8 cellular contexts compared by ENCODE assay signal in the genomic region with DNA sequence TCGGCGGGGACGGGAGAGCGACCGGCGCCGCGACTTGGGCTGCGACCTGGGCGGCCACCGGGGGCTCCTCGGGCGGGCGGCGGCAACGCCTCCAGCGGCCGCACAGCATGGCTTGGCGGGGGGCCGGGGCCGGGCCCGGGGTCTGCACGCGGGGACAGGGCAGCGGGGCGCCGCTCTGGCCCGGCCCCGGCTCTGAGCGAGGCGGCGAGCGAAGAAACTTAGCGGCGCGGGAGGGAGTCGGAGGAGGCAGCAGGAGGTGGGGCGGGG. TPM values are rescaled to one million over a fixed set of nuclear protein-coding genes. Genes with fewer than 3 reads are reported as not detected.
DNase-seq lines count a peak whose midpoint lies in the region; ATAC-seq and TF ChIP-seq lines count a peak whose summit lies in the region.

A gene with protein sequence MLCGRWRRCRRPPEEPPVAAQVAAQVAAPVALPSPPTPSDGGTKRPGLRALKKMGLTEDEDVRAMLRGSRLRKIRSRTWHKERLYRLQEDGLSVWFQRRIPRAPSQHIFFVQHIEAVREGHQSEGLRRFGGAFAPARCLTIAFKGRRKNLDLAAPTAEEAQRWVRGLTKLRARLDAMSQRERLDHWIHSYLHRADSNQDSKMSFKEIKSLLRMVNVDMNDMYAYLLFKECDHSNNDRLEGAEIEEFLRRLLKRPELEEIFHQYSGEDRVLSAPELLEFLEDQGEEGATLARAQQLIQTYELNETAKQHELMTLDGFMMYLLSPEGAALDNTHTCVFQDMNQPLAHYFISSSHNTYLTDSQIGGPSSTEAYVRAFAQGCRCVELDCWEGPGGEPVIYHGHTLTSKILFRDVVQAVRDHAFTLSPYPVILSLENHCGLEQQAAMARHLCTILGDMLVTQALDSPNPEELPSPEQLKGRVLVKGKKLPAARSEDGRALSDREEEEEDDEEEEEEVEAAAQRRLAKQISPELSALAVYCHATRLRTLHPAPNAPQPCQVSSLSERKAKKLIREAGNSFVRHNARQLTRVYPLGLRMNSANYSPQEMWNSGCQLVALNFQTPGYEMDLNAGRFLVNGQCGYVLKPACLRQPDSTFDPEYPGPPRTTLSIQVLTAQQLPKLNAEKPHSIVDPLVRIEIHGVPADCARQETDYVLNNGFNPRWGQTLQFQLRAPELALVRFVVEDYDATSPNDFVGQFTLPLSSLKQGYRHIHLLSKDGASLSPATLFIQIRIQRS (minus strand): TSS at position 214 of the 267 bp plus-strand sequence. CDS start 105 bp downstream, at position 109.

- H3K27me3 Mint-ChIP-seq in CD4-positive, CD25-positive, alpha-beta regulatory T cell, result peaks cover 14% of the 10 kb centered on the region
- H3K27me3 Mint-ChIP-seq in dendritic cell treated with granulocyte-macrophage colony-stimulating factor and Interleukin-4, amounts not matched to agents 40 ng/mL and 50 ng/mL, for 4 days, result peaks cover 17% of the 10 kb centered on the region
- H3K27me3 Mint-ChIP-seq in mesothelial cell of epicardium (ENCODE audit: low read depth), result no peaks in the 10 kb centered on the region

- no peak for TF ChIP-seq POLR2A in uterus (IDR thresholded peaks at IDR 0.05)

- H3K4me3 ChIP-seq in CD4-positive, CD25-positive, alpha-beta regulatory T cell (ENCODE audit: low read depth, low read length), result peak within 1 kb of the TSS; percentile 57
- H3K4me3 ChIP-seq in MM.1S (ENCODE audit: low read length) (peak within 1 kb of the TSS; percentile 97), uterus (peak within 1 kb of the TSS; percentile 89 to 99)

- H4K20me1 ChIP-seq in MM.1S (ENCODE audit: insufficient read depth, low read length), result no peaks in the 10 kb centered on the region

- no peaks in the 10 kb centered on the region for H3K9me3 ChIP-seq in CD4-positive, CD25-positive, alpha-beta regulatory T cell (ENCODE audit: control insufficient read depth in 2 of 2, low read length in 2 of 2)
- H3K9me3 ChIP-seq in MM.1S (replicated peaks; ENCODE audit: insufficient read depth, low read length) (no peaks in the 10 kb centered on the region), uterus (no peaks in the 10 kb centered on the region)

- peak within 1 kb of the TSS; percentile 93 to 98 (median 94) for H3K4me3 Mint-ChIP-seq in CD4-positive, CD25-positive, alpha-beta regulatory T cell
- H3K4me3 Mint-ChIP-seq in dendritic cell treated with granulocyte-macrophage colony-stimulating factor and Interleukin-4, amounts not matched to agents 40 ng/mL and 50 ng/mL, for 4 days, result peak within 1 kb of the TSS; percentile 84
- H3K4me3 Mint-ChIP-seq in mesothelial cell of epicardium, result peak within 1 kb of the TSS; percentile 81

- TF ChIP-seq CTCF in MM.1S (IDR thresholded peaks at IDR 0.05; ENCODE audit: low read length) (no peak), mesothelial cell of epicardium (IDR thresholded peaks at IDR 0.05; ENCODE audit: unreplicated experiment) (no peak), uterus (IDR thresholded peaks at IDR 0.05) (no peak)

- H3K36me3 Mint-ChIP-seq in CD4-positive, CD25-positive, alpha-beta regulatory T cell, result no peaks in the 10 kb centered on the region
- peaks cover 4% of the 10 kb centered on the region for H3K36me3 Mint-ChIP-seq in dendritic cell treated with granulocyte-macrophage colony-stimulating factor and Interleukin-4, amounts not matched to agents 40 ng/mL and 50 ng/mL, for 4 days (ENCODE audit: low read depth)
- H3K36me3 Mint-ChIP-seq in mesothelial cell of epicardium, result no peaks in the 10 kb centered on the region

- peak within 1 kb of the TSS in 2 of 3 donors; percentile 94 to 95 for H3K27ac Mint-ChIP-seq in CD4-positive, CD25-positive, alpha-beta regulatory T cell
- peak within 1 kb of the TSS; percentile 72 for H3K27ac Mint-ChIP-seq in dendritic cell treated with granulocyte-macrophage colony-stimulating factor and Interleukin-4, amounts not matched to agents 40 ng/mL and 50 ng/mL, for 4 days
- H3K27ac Mint-ChIP-seq in mesothelial cell of epicardium, result peak within 1 kb of the TSS; percentile 92

- no peaks in the 10 kb centered on the region for H3K36me3 ChIP-seq in CD4-positive, CD25-positive, alpha-beta regulatory T cell (ENCODE audit: control insufficient read depth, insufficient read depth, low read length)
- H3K36me3 ChIP-seq in MM.1S (replicated peaks; ENCODE audit: insufficient read depth, low read length) (no peaks in the 10 kb centered on the region), uterus (no peaks in the 10 kb centered on the region)

- peak within 1 kb of the TSS; percentile 99 for H2AFZ ChIP-seq in MM.1S (ENCODE audit: low read length)

- H3K9me2 ChIP-seq in MM.1S (replicated peaks; ENCODE audit: insufficient read depth, low read length), result no peaks in the 10 kb centered on the region

- peaks cover 22% of the 10 kb centered on the region for H3K4me1 ChIP-seq in CD4-positive, CD25-positive, alpha-beta regulatory T cell (ENCODE audit: control insufficient read depth, insufficient read depth, low read length, poor library complexity, severe bottlenecking)
- H3K4me1 ChIP-seq in MM.1S (ENCODE audit: low read length) (peaks cover 10% of the 10 kb centered on the region), uterus (peaks cover 13 to 20% of the 10 kb centered on the region in 2 donors)

- H3K9me3 Mint-ChIP-seq in CD4-positive, CD25-positive, alpha-beta regulatory T cell, result peaks cover 0 to 1% (median 0%) of the 10 kb centered on the region in 7 donors
- no peaks in the 10 kb centered on the region for H3K9me3 Mint-ChIP-seq in dendritic cell treated with granulocyte-macrophage colony-stimulating factor and Interleukin-4, amounts not matched to agents 40 ng/mL and 50 ng/mL, for 4 days
- H3K9me3 Mint-ChIP-seq in mesothelial cell of epicardium, result no peaks in the 10 kb centered on the region

- H3K27ac ChIP-seq in CD4-positive, CD25-positive, alpha-beta regulatory T cell (ENCODE audit: insufficient read depth, low read length, poor library complexity, severe bottlenecking), result peak within 1 kb of the TSS; percentile 91
- H3K27ac ChIP-seq in MM.1S (ENCODE audit: low read length), result peak within 1 kb of the TSS; percentile 88
- H3K27ac ChIP-seq in uterus, result peak within 1 kb of the TSS; percentile 97 to 99

- peaks cover 12% of the 10 kb centered on the region; the same call in 1 of the 2 replicates for H3K79me2 ChIP-seq in MM.1S (ENCODE audit: low read length)

- peak within 1 kb of the TSS; percentile 82 for H3K9ac ChIP-seq in MM.1S (ENCODE audit: low read length)

- no peak for DNase-seq in CD4-positive, CD25-positive, alpha-beta regulatory T cell
- DNase-seq in MM.1S (peak; percentile 24), mesothelial cell of epicardium (ENCODE audit: low spot score in 2 of 2, unreplicated experiment in 2 of 2) (no peak), uterus (no peak), inferior parietal cortex (ENCODE audit: extremely low spot score) (no peak)

- peak; percentile 29 to 30 for ATAC-seq in CD4-positive, CD25-positive, alpha-beta regulatory T cell (ENCODE audit: low read depth in 2 of 2)
- ATAC-seq in GM19455 (IDR thresholded peaks at IDR 0.05; ENCODE audit: unreplicated experiment) (no peak), GM21717 (IDR thresholded peaks at IDR 0.05; ENCODE audit: unreplicated experiment) (no peak)

- peaks cover 5 to 24% (median 15%) of the 10 kb centered on the region in 4 donors for H3K4me1 Mint-ChIP-seq in CD4-positive, CD25-positive, alpha-beta regulatory T cell
- H3K4me1 Mint-ChIP-seq in dendritic cell treated with granulocyte-macrophage colony-stimulating factor and Interleukin-4, amounts not matched to agents 40 ng/mL and 50 ng/mL, for 4 days (ENCODE audit: low read depth), result peaks cover 31% of the 10 kb centered on the region
- peaks cover 48% of the 10 kb centered on the region for H3K4me1 Mint-ChIP-seq in mesothelial cell of epicardium

- H3F3A ChIP-seq in MM.1S (ENCODE audit: insufficient read depth, low read length), result peaks cover 6% of the 10 kb centered on the region

- H3K27me3 ChIP-seq in CD4-positive, CD25-positive, alpha-beta regulatory T cell (ENCODE audit: control insufficient read depth, insufficient read depth, low read length), result no peaks in the 10 kb centered on the region
- H3K27me3 ChIP-seq in MM.1S (replicated peaks; ENCODE audit: insufficient read depth, low read length), result 0 out of 2 replicates have a peak, but pooled peaks cover 8% of the 10 kb centered on the region
- no peaks in the 10 kb centered on the region for H3K27me3 ChIP-seq in uterus

- intact Hi-C loops in dendritic cell treated with granulocyte-macrophage colony-stimulating factor and Interleukin-4, amounts not matched to agents 40 ng/mL and 50 ng/mL, for 4 days (cut with micrococcal nuclease), result loop anchor here (10.0 kb wide), 1 partner anchor 217 kb away; a partner anchor contains a TSS
- intact Hi-C loops in uterus (cut with DNase I; ENCODE audit: low total_unique reads), result no loop called here

- peak within 1 kb of the TSS; percentile 100 for H3K4me2 ChIP-seq in MM.1S (ENCODE audit: low read depth, low read length)

RNA-seq across cellular contexts. Expression of the gene that starts here (rescaled TPM):
- total RNA-seq in CD4-positive, CD25-positive, alpha-beta regulatory T cell, result 5.5 TPM
- 1 to 10 TPM in 1 of 4 donors, under 1 TPM in 3; 0.15 to 1.5 (median 0.42) TPM for polyA plus RNA-seq in CD4-positive, CD25-positive, alpha-beta regulatory T cell
- total RNA-seq in mesothelial cell of epicardium (46.6 to 54.0 TPM (median 52.6 TPM) in 3 replicates), uterus (10 to 100 TPM in 2 of 4 donors, 1 to 10 TPM in 2; 1.5 to 90.8 (median 8.9) TPM)

Comparison
In these comparisons a context has a peak if more than half of its experiments do, and no peak if none do; other contexts are left out.
1. ATAC-seq: peak in CD4-positive, CD25-positive, alpha-beta regulatory T cell (2 of 2); none in GM19455 (single experiment) and GM21717 (single experiment).
2. Peak in every context shown above with its lines, with median percentiles within 50 percentile points of each other: H3K27ac ChIP-seq, H3K4me3 ChIP-seq, H3K27ac Mint-ChIP-seq and H3K4me3 Mint-ChIP-seq.